ENCODE assay signal across 1 cellular context in the genomic region with DNA sequence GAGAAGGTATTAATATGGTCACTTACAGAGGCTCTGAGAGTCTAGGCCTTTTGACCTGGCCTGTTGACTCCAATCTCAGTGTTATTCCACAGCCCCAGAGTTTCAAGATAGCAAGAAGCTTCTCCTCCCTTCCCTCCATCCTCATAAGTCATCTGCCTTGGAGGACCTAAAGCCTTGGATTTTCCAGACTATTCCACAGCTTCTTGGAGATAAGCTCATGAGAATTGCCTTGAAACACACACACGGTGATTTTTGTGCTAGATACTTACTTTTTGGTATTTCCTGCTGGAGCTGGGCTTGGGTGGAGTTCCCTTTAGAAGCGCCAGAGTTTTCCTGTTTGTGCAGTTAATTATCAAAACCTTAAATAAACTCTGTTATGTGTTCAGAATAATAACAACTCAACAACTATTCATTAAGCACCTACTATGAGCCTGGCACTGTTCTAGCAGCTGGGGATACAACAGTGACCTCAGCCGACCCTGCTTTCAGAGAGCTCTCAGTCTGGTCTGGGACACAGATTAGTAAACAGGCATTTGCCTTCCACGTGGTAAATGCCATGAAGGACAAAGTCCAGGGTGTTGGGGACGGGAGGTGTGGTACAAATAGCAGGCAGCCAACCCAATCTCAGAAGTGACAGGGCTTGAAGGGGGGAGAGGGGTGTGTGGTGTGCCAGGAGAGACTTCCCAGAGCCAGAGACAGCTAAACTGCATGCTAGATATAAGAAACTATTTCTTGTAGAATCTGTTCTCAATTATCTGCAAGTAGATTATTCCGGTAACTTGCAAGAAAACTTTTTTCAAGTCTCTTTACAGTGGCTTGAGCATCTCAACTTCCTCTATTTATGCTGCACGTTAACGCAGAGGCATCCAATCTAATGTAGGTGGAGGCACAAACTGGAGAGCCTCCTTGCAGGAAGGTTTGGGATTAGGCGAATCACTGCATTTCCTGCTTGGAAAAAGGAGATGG.
TF ChIP-seq lines count a peak whose summit lies in the region.

No MANE protein-coding gene starts in this region.

TF ChIP-seq in HepG2, 621 proteins besides CTCF, POLR2A, EP300 and RAD21 (continued from another document and continues in another):
- TF ChIP-seq ZNF775 (CRISPR knock-in tag; IDR thresholded peaks at IDR 0.05; ENCODE audit: borderline replicate concordance), result no peak
- TF ChIP-seq, protein P1, sequence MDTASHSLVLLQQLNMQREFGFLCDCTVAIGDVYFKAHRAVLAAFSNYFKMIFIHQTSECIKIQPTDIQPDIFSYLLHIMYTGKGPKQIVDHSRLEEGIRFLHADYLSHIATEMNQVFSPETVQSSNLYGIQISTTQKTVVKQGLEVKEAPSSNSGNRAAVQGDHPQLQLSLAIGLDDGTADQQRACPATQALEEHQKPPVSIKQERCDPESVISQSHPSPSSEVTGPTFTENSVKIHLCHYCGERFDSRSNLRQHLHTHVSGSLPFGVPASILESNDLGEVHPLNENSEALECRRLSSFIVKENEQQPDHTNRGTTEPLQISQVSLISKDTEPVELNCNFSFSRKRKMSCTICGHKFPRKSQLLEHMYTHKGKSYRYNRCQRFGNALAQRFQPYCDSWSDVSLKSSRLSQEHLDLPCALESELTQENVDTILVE (CRISPR knock-in tag; IDR thresholded peaks at IDR 0.05), result peak; percentile 40; the same call in 1 of the 2 replicates
- TF ChIP-seq, protein P2, sequence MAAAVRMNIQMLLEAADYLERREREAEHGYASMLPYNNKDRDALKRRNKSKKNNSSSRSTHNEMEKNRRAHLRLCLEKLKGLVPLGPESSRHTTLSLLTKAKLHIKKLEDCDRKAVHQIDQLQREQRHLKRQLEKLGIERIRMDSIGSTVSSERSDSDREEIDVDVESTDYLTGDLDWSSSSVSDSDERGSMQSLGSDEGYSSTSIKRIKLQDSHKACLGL (CRISPR knock-in tag; IDR thresholded peaks at IDR 0.05), result no peak
- TF ChIP-seq, protein P3, sequence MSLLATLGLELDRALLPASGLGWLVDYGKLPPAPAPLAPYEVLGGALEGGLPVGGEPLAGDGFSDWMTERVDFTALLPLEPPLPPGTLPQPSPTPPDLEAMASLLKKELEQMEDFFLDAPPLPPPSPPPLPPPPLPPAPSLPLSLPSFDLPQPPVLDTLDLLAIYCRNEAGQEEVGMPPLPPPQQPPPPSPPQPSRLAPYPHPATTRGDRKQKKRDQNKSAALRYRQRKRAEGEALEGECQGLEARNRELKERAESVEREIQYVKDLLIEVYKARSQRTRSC (CRISPR knock-in tag; IDR thresholded peaks at IDR 0.05; ENCODE audit: low read depth), result no peak
- TF ChIP-seq FOXA1 (IDR thresholded peaks at IDR 0.05), result no peak
- peak; percentile 88 for TF ChIP-seq FOXA1 (CRISPR knock-in tag; IDR thresholded peaks at IDR 0.05)
- peak; percentile 97; the same call in 1 of the 2 replicates for TF ChIP-seq NCOA1 (CRISPR knock-in tag; IDR thresholded peaks at IDR 0.05)
- no peak for TF ChIP-seq ZNF24 (IDR thresholded peaks at IDR 0.05)
- peak; percentile 51 for TF ChIP-seq JARID2 (CRISPR knock-in tag; IDR thresholded peaks at IDR 0.05; ENCODE audit: insufficient replicate concordance)
- no peak for TF ChIP-seq ZNF891 (CRISPR knock-in tag; IDR thresholded peaks at IDR 0.05)
- TF ChIP-seq, protein P4, sequence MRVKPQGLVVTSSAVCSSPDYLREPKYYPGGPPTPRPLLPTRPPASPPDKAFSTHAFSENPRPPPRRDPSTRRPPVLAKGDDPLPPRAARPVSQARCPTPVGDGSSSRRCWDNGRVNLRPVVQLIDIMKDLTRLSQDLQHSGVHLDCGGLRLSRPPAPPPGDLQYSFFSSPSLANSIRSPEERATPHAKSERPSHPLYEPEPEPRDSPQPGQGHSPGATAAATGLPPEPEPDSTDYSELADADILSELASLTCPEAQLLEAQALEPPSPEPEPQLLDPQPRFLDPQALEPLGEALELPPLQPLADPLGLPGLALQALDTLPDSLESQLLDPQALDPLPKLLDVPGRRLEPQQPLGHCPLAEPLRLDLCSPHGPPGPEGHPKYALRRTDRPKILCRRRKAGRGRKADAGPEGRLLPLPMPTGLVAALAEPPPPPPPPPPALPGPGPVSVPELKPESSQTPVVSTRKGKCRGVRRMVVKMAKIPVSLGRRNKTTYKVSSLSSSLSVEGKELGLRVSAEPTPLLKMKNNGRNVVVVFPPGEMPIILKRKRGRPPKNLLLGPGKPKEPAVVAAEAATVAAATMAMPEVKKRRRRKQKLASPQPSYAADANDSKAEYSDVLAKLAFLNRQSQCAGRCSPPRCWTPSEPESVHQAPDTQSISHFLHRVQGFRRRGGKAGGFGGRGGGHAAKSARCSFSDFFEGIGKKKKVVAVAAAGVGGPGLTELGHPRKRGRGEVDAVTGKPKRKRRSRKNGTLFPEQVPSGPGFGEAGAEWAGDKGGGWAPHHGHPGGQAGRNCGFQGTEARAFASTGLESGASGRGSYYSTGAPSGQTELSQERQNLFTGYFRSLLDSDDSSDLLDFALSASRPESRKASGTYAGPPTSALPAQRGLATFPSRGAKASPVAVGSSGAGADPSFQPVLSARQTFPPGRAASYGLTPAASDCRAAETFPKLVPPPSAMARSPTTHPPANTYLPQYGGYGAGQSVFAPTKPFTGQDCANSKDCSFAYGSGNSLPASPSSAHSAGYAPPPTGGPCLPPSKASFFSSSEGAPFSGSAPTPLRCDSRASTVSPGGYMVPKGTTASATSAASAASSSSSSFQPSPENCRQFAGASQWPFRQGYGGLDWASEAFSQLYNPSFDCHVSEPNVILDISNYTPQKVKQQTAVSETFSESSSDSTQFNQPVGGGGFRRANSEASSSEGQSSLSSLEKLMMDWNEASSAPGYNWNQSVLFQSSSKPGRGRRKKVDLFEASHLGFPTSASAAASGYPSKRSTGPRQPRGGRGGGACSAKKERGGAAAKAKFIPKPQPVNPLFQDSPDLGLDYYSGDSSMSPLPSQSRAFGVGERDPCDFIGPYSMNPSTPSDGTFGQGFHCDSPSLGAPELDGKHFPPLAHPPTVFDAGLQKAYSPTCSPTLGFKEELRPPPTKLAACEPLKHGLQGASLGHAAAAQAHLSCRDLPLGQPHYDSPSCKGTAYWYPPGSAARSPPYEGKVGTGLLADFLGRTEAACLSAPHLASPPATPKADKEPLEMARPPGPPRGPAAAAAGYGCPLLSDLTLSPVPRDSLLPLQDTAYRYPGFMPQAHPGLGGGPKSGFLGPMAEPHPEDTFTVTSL (CRISPR knock-in tag; IDR thresholded peaks at IDR 0.05; ENCODE audit: borderline replicate concordance), result peak; percentile 77; the same call in 1 of the 2 replicates
- TF ChIP-seq, protein P5, sequence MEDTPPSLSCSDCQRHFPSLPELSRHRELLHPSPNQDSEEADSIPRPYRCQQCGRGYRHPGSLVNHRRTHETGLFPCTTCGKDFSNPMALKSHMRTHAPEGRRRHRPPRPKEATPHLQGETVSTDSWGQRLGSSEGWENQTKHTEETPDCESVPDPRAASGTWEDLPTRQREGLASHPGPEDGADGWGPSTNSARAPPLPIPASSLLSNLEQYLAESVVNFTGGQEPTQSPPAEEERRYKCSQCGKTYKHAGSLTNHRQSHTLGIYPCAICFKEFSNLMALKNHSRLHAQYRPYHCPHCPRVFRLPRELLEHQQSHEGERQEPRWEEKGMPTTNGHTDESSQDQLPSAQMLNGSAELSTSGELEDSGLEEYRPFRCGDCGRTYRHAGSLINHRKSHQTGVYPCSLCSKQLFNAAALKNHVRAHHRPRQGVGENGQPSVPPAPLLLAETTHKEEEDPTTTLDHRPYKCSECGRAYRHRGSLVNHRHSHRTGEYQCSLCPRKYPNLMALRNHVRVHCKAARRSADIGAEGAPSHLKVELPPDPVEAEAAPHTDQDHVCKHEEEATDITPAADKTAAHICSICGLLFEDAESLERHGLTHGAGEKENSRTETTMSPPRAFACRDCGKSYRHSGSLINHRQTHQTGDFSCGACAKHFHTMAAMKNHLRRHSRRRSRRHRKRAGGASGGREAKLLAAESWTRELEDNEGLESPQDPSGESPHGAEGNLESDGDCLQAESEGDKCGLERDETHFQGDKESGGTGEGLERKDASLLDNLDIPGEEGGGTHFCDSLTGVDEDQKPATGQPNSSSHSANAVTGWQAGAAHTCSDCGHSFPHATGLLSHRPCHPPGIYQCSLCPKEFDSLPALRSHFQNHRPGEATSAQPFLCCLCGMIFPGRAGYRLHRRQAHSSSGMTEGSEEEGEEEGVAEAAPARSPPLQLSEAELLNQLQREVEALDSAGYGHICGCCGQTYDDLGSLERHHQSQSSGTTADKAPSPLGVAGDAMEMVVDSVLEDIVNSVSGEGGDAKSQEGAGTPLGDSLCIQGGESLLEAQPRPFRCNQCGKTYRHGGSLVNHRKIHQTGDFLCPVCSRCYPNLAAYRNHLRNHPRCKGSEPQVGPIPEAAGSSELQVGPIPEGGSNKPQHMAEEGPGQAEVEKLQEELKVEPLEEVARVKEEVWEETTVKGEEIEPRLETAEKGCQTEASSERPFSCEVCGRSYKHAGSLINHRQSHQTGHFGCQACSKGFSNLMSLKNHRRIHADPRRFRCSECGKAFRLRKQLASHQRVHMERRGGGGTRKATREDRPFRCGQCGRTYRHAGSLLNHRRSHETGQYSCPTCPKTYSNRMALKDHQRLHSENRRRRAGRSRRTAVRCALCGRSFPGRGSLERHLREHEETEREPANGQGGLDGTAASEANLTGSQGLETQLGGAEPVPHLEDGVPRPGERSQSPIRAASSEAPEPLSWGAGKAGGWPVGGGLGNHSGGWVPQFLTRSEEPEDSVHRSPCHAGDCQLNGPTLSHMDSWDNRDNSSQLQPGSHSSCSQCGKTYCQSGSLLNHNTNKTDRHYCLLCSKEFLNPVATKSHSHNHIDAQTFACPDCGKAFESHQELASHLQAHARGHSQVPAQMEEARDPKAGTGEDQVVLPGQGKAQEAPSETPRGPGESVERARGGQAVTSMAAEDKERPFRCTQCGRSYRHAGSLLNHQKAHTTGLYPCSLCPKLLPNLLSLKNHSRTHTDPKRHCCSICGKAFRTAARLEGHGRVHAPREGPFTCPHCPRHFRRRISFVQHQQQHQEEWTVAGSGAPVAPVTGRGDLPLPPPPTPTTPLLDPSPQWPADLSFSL (CRISPR knock-in tag; IDR thresholded peaks at IDR 0.05), result no peak
- TF ChIP-seq, protein P6, sequence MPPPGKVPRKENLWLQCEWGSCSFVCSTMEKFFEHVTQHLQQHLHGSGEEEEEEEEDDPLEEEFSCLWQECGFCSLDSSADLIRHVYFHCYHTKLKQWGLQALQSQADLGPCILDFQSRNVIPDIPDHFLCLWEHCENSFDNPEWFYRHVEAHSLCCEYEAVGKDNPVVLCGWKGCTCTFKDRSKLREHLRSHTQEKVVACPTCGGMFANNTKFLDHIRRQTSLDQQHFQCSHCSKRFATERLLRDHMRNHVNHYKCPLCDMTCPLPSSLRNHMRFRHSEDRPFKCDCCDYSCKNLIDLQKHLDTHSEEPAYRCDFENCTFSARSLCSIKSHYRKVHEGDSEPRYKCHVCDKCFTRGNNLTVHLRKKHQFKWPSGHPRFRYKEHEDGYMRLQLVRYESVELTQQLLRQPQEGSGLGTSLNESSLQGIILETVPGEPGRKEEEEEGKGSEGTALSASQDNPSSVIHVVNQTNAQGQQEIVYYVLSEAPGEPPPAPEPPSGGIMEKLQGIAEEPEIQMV (CRISPR knock-in tag; IDR thresholded peaks at IDR 0.05; ENCODE audit: low read depth), result no peak
- no peak for TF ChIP-seq ZC3H4 (CRISPR knock-in tag; IDR thresholded peaks at IDR 0.05; ENCODE audit: borderline replicate concordance)
- TF ChIP-seq, protein P7, sequence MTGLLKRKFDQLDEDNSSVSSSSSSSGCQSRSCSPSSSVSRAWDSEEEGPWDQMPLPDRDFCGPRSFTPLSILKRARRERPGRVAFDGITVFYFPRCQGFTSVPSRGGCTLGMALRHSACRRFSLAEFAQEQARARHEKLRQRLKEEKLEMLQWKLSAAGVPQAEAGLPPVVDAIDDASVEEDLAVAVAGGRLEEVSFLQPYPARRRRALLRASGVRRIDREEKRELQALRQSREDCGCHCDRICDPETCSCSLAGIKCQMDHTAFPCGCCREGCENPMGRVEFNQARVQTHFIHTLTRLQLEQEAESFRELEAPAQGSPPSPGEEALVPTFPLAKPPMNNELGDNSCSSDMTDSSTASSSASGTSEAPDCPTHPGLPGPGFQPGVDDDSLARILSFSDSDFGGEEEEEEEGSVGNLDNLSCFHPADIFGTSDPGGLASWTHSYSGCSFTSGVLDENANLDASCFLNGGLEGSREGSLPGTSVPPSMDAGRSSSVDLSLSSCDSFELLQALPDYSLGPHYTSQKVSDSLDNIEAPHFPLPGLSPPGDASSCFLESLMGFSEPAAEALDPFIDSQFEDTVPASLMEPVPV (CRISPR knock-in tag; IDR thresholded peaks at IDR 0.05), result no peak
- 0 out of 2 replicates have a peak, but pooled peaks have one; percentile 41 for TF ChIP-seq ZNF746 (CRISPR knock-in tag; IDR thresholded peaks at IDR 0.05)
- TF ChIP-seq GATAD1 (CRISPR knock-in tag; IDR thresholded peaks at IDR 0.05), result peak; percentile 76
- TF ChIP-seq ZNF484 (CRISPR knock-in tag; IDR thresholded peaks at IDR 0.05; ENCODE audit: borderline replicate concordance, low read depth), result no peak
- no peak for TF ChIP-seq ZBTB8A (CRISPR knock-in tag; IDR thresholded peaks at IDR 0.05; ENCODE audit: borderline replicate concordance, low read depth)
- TF ChIP-seq, protein P8, sequence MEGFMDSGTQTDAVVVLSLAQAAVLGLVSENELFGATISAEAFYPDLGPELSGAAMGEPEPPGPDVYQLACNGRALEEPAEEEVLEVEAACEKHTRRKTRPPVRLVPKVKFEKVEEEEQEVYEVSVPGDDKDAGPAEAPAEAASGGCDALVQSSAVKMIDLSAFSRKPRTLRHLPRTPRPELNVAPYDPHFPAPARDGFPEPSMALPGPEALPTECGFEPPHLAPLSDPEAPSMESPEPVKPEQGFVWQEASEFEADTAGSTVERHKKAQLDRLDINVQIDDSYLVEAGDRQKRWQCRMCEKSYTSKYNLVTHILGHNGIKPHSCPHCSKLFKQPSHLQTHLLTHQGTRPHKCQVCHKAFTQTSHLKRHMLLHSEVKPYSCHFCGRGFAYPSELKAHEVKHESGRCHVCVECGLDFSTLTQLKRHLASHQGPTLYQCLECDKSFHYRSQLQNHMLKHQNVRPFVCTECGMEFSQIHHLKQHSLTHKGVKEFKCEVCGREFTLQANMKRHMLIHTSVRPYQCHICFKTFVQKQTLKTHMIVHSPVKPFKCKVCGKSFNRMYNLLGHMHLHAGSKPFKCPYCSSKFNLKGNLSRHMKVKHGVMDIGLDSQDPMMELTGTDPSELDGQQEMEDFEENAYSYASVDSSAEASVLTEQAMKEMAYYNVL (CRISPR knock-in tag; IDR thresholded peaks at IDR 0.05; ENCODE audit: borderline replicate concordance), result peak; percentile 51; the same call in 1 of the 2 replicates
- TF ChIP-seq EED (CRISPR knock-in tag; IDR thresholded peaks at IDR 0.05), result no peak
- TF ChIP-seq KDM1A (CRISPR knock-in tag; IDR thresholded peaks at IDR 0.05), result peak; percentile 44; the same call in 1 of the 2 replicates
- no peak for TF ChIP-seq ZNF883 (CRISPR knock-in tag; IDR thresholded peaks at IDR 0.05; ENCODE audit: not compliant biosample characterization)
- TF ChIP-seq, protein P9, sequence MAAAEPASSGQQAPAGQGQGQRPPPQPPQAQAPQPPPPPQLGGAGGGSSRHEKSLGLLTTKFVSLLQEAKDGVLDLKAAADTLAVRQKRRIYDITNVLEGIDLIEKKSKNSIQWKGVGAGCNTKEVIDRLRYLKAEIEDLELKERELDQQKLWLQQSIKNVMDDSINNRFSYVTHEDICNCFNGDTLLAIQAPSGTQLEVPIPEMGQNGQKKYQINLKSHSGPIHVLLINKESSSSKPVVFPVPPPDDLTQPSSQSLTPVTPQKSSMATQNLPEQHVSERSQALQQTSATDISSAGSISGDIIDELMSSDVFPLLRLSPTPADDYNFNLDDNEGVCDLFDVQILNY (CRISPR knock-in tag; conservative IDR thresholded peaks at IDR 0.05), result no peak
- no peak for TF ChIP-seq DNMT1 (CRISPR knock-in tag; IDR thresholded peaks at IDR 0.05)
